ENCODE assay signal across 14 cellular contexts in the genomic region with DNA sequence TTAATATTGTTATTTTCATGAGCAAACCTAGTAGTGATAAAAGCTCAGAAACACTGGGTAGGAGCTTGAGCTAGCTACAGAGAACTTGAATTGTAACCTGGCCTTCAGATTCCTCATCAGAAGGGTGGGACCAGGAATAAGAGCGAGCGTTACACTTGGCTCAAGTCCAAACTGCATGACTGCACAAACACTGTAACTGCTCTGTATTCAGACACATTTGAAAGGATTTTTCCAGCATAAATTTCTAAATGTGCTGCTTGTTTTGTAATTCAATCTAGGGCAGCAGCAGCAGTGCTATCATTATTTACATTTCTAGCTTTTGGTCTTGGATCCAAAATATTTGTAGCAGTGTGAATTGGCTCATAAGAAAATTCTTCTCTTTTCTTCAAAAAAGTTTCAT.
DNase-seq lines count a peak whose midpoint lies in the region; ATAC-seq, FAIRE-seq and TF ChIP-seq lines count a peak whose summit lies in the region.
"Had no signal": no experiment of that assay in that cellular context is flagged by ENCODE, and none has a peak within 500 bp of the region (broad histone marks: within the 10 kb centered on the region; RNA-seq: fewer than 3 reads in every experiment).

No MANE protein-coding gene starts in this region.

- FAIRE-seq in GM19239 (lab: Jason Lieb, UNC) = no peak
- FAIRE-seq: endometrium had no signal

- intact Hi-C loops in left lung (cut with DNase I) = no loop called here

- no peaks in the 10 kb centered on the region for H3K36me3 Mint-ChIP-seq in activated T-cell treated with anti-CD3 and anti-CD28 coated beads, Interleukin-2, amount 50 U/mL, for 4 hours (ENCODE audit: insufficient read depth)

- peak; percentile 47 for ATAC-seq in left lung
- ATAC-seq in GM18498 (IDR thresholded peaks at IDR 0.05; ENCODE audit: unreplicated experiment) = no peak
- no peak for ATAC-seq in activated T-cell treated with anti-CD3 and anti-CD28 coated beads, Interleukin-2, amount 50 U/mL, for 4 hours

- H3K27me3 ChIP-seq in left lung = no peaks in the 10 kb centered on the region

- TF ChIP-seq CTCF in left lung (IDR thresholded peaks at IDR 0.05) = no peak

- DNase-seq in H4 (ENCODE audit: low spot score) = peak; percentile 79
- peak; percentile 29 for DNase-seq in NCI-H2081 treated with DMSO at 0.1 percent for 48 hours (lab: John Stamatoyannopoulos, UW)
- peak; percentile 41 for DNase-seq in astrocyte of the hippocampus (ENCODE audit: low read depth, low spot score)
- no peak for DNase-seq in left lung
- no peak for DNase-seq in middle frontal gyrus (ENCODE audit: extremely low spot score, low spot score)
- no peak for DNase-seq in GM19239 (ENCODE audit: insufficient read length, low spot score)
- DNase-seq in activated T-cell treated with anti-CD3 and anti-CD28 coated beads, Interleukin-2, amount 50 U/mL, for 4 hours = no peak
- DNase-seq: activated gamma-delta T cell; MV-4-11; stimulated activated naive CD4-positive, alpha-beta T cell; T-helper 2 cell had no signal

- H3K4me1 ChIP-seq in left lung = no peaks in the 10 kb centered on the region

- H3K4me1 Mint-ChIP-seq in activated T-cell treated with anti-CD3 and anti-CD28 coated beads, Interleukin-2, amount 50 U/mL, for 4 hours (ENCODE audit: low read depth) = no peaks in the 10 kb centered on the region

- H3K9me3 Mint-ChIP-seq in activated T-cell treated with anti-CD3 and anti-CD28 coated beads, Interleukin-2, amount 50 U/mL, for 4 hours = peaks cover 14% of the 10 kb centered on the region

- no peak overlapping the region for H3K4me3 Mint-ChIP-seq in activated T-cell treated with anti-CD3 and anti-CD28 coated beads, Interleukin-2, amount 50 U/mL, for 4 hours

- peaks cover 0 to under 1% of the 10 kb centered on the region in 2 donors for H3K9me3 ChIP-seq in left lung

- no peak overlapping the region for H3K27ac ChIP-seq in left lung

- H3K4me3 ChIP-seq in left lung = no peak overlapping the region
- H3K4me3 ChIP-seq: smooth muscle cell had no signal

- no peaks in the 10 kb centered on the region for H3K27me3 Mint-ChIP-seq in activated T-cell treated with anti-CD3 and anti-CD28 coated beads, Interleukin-2, amount 50 U/mL, for 4 hours (ENCODE audit: low read depth)

- no peaks in the 10 kb centered on the region for H3K36me3 ChIP-seq in left lung

Comparison
In these comparisons a context has a peak if more than half of its experiments do, and no peak if none do; other contexts are left out.
1. DNase-seq: peak in H4 (single experiment), NCI-H2081 treated with DMSO at 0.1 percent for 48 hours (single experiment) and astrocyte of the hippocampus (single experiment); none in left lung (0 of 2), middle frontal gyrus (single experiment), GM19239 (single experiment) and activated T-cell treated with anti-CD3 and anti-CD28 coated beads, Interleukin-2, amount 50 U/mL, for 4 hours (single experiment).